In the genomic region with DNA sequence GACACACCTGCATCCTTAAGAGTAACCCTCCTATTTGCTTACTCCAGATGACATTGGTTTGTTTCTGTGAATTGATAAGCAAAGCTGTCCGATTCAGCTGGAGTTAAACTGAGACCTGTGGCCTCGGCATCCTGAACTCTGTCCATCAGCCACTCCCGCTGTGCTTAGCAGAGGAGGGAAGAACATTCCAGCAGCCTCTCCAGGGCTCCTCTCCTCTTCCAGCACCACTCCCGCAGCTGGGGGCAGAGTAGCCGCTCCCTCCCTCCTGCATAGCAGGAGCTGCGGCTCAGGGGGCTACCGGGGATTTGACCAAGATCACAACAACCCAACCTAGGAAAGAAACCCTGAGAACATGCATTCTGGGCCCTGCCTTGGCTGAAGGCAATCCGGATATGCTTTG, we compare ENCODE assay signal across 22 cellular contexts. TPM values are rescaled to one million over a fixed set of nuclear protein-coding genes. Genes with fewer than 3 reads are reported as not detected.
"Had no signal": no experiment of that assay in that cellular context is flagged by ENCODE, and none has a peak within 500 bp of the region (broad histone marks: within the 10 kb centered on the region; RNA-seq: fewer than 3 reads in every experiment).

No MANE protein-coding gene starts in this region.

- DNase-seq: activated CD4-positive, alpha-beta memory T cell treated with anti-CD3 and anti-CD28 coated beads for 36 hours; activated T-cell treated with anti-CD3 and anti-CD28 coated beads for 4 hours; effector CD4-positive, alpha-beta T cell; mammary epithelial cell; right cardiac atrium; small intestine; stimulated activated CD4-positive, alpha-beta T cell treated with anti-CD3 and anti-CD28 coated beads, Interleukin-15, amount 100 ng/mL, for 24 hours; stimulated activated CD4-positive, alpha-beta T cell treated with anti-CD3 and anti-CD28 coated beads, Interleukin-2, amount 100 ng/mL, for 48 hours; stomach; T-helper 17 cell; upper lobe of left lung; WERI-Rb-1 had no signal

- H3K27ac Mint-ChIP-seq: activated CD4-positive, alpha-beta memory T cell treated with anti-CD3 and anti-CD28 coated beads for 36 hours; activated naive CD8-positive, alpha-beta T cell; activated T-helper 1 cell treated with anti-CD3 and anti-CD28 coated beads, Interleukin-12 subunit alpha, Interleukin-12 subunit beta, Interleukin-2, Interleukin-4 antibody, amounts not matched to agents 30 ng/mL and 10 ng/mL and 1 ng/mL, durations not matched to agents 14 hours and 24 hours and 36 hours; T-helper 17 cell had no signal

- H3K27me3 ChIP-seq: upper lobe of left lung had no signal

- H3K9me3 ChIP-seq: esophagus muscularis mucosa, prostate gland, stomach, upper lobe of left lung had no signal

- H3K4me3 ChIP-seq: esophagus muscularis mucosa, prostate gland, stomach, upper lobe of left lung had no signal

- H3K27ac ChIP-seq: esophagus muscularis mucosa, prostate gland, stomach, upper lobe of left lung, WERI-Rb-1 had no signal

- H3K9me3 Mint-ChIP-seq: activated CD4-positive, alpha-beta memory T cell treated with anti-CD3 and anti-CD28 coated beads for 36 hours; activated T-helper 1 cell treated with anti-CD3 and anti-CD28 coated beads, Interleukin-12 subunit alpha, Interleukin-12 subunit beta, Interleukin-2, Interleukin-4 antibody, amounts not matched to agents 30 ng/mL and 10 ng/mL and 1 ng/mL, durations not matched to agents 14 hours and 24 hours and 36 hours had no signal

- ATAC-seq: left lobe of liver, right cardiac atrium, T-helper 17 cell had no signal

- H3K36me3 Mint-ChIP-seq: activated CD4-positive, alpha-beta memory T cell treated with anti-CD3 and anti-CD28 coated beads for 36 hours; activated naive CD8-positive, alpha-beta T cell had no signal

- H3K4me1 ChIP-seq: prostate gland, upper lobe of left lung had no signal

- H3K27me3 Mint-ChIP-seq: activated CD4-positive, alpha-beta memory T cell treated with anti-CD3 and anti-CD28 coated beads for 36 hours had no signal

- H3K4me3 Mint-ChIP-seq: activated CD4-positive, alpha-beta memory T cell treated with anti-CD3 and anti-CD28 coated beads for 36 hours; activated naive CD8-positive, alpha-beta T cell; activated T-helper 1 cell treated with anti-CD3 and anti-CD28 coated beads, Interleukin-12 subunit alpha, Interleukin-12 subunit beta, Interleukin-2, Interleukin-4 antibody, amounts not matched to agents 30 ng/mL and 10 ng/mL and 1 ng/mL, durations not matched to agents 14 hours and 24 hours and 36 hours; T-helper 17 cell had no signal

- H3K36me3 ChIP-seq: esophagus muscularis mucosa, prostate gland, stomach, upper lobe of left lung, WERI-Rb-1 had no signal

RNA-seq across cellular contexts. Expression of a gene that starts 8.8 kb away (rescaled TPM):
- total RNA-seq: activated CD4-positive, alpha-beta memory T cell treated with anti-CD3 and anti-CD28 coated beads for 36 hours; activated T-helper 1 cell treated with anti-CD3 and anti-CD28 coated beads, Interleukin-12 subunit alpha, Interleukin-12 subunit beta, Interleukin-2, Interleukin-4 antibody, amounts not matched to agents 30 ng/mL and 10 ng/mL and 1 ng/mL, durations not matched to agents 14 hours and 24 hours and 36 hours; bronchial epithelial cell; endothelial cell of umbilical vein; left lobe of liver; mammary epithelial cell; myocyte; osteocyte; T-helper 17 cell had no signal
- polyA plus RNA-seq: endothelial cell of umbilical vein, mammary epithelial cell, neural cell had no signal
